1 cellular context compared by ENCODE assay signal in genomic region chr6:72646604-72647485, GRCh38.
TF ChIP-seq lines count a peak whose summit lies in the region.

No MANE protein-coding gene starts in this region.

TF ChIP-seq in GM12878, 131 proteins besides CTCF, POLR2A, EP300 and RAD21 (continued from another document):
- TF ChIP-seq ZBTB40 (IDR thresholded peaks at IDR 0.05; ENCODE audit: borderline replicate concordance) (peak; percentile 76; the same call in 1 of the 2 replicates), BCL11A (IDR thresholded peaks at IDR 0.05; ENCODE audit: low read depth, low read length) (no peak), ZBTB11 (CRISPR knock-in tag; IDR thresholded peaks at IDR 0.05) (no peak), RFX5 (IDR thresholded peaks at IDR 0.05; ENCODE audit: low read depth, low read length) (no peak)
